ENCODE assay signal across 12 cellular contexts in genomic region chrX:72349190-72349589, GRCh38. TPM values are rescaled to one million over a fixed set of nuclear protein-coding genes. Genes with fewer than 3 reads are reported as not detected.
A peak's percentile ranks its signal among the peaks of the same experiment; 100 is the strongest.
DNase-seq lines count a peak whose midpoint lies in the region; ATAC-seq and TF ChIP-seq lines count a peak whose summit lies in the region.
"Had no signal": no experiment of that assay in that cellular context is flagged by ENCODE, and none has a peak within 500 bp of the region (broad histone marks: within the 10 kb centered on the region; RNA-seq: fewer than 3 reads in every experiment).

No MANE protein-coding gene starts in this region.

- peaks cover 21% of the 10 kb centered on the region for H4K20me1 ChIP-seq in OCI-LY3 (ENCODE audit: insufficient read depth, low read length)

- H3K9me3 ChIP-seq in OCI-LY3 (ENCODE audit: insufficient read depth, low read length) (no peaks in the 10 kb centered on the region), trophoblast cell (ENCODE audit: insufficient read depth, low read depth, low read length) (no peaks in the 10 kb centered on the region), lower lobe of right lung (no peaks in the 10 kb centered on the region)
- H3K9me3 ChIP-seq: upper lobe of right lung had no signal

- H4K8ac ChIP-seq in trophoblast cell (ENCODE audit: low read depth, low read length): no peak overlapping the region

- H3K4me3 ChIP-seq in GM12865 (ENCODE audit: low read depth, low read length) (no peak overlapping the region), OCI-LY3 (ENCODE audit: low read length) (peak overlapping the region; percentile 51), trophoblast cell (ENCODE audit: low read depth, low read length) (no peak overlapping the region), lower lobe of right lung (no peak overlapping the region)
- H3K4me3 ChIP-seq: coronary artery, upper lobe of right lung had no signal

- H3K79me2 ChIP-seq in OCI-LY3 (ENCODE audit: low read length) (no peaks in the 10 kb centered on the region), trophoblast cell (ENCODE audit: control insufficient read depth, insufficient read depth, low read length, poor library complexity) (no peaks in the 10 kb centered on the region)

- H3K4me1 ChIP-seq in OCI-LY3 (ENCODE audit: low read length) (peaks cover 23% of the 10 kb centered on the region), trophoblast cell (ENCODE audit: control insufficient read depth in 1 of 2, insufficient read depth in 2 of 2, low read length in 2 of 2) (no peaks in the 10 kb centered on the region), foreskin keratinocyte (no peaks in the 10 kb centered on the region), lower lobe of right lung (no peaks in the 10 kb centered on the region)
- H3K4me1 ChIP-seq: upper lobe of right lung had no signal

- no CpG with 5 or more reads among the region's 3 CpGs for WGBS in trophoblast cell (ENCODE audit: extremely low coverage, insufficient coverage, insufficient read length)

- no peak overlapping the region for H3K14ac ChIP-seq in trophoblast cell (ENCODE audit: low read length)

- no peak overlapping the region for H4K12ac ChIP-seq in trophoblast cell (ENCODE audit: low read depth, low read length)

- H3K27ac ChIP-seq in OCI-LY3 (ENCODE audit: low read length): no peak overlapping the region
- H3K27ac ChIP-seq in trophoblast cell (ENCODE audit: low read depth, low read length): no peak overlapping the region
- no peak overlapping the region for H3K27ac ChIP-seq in foreskin keratinocyte
- H3K27ac ChIP-seq in lower lobe of right lung: no peak overlapping the region
- H3K27ac ChIP-seq: coronary artery, upper lobe of right lung had no signal

- intact Hi-C loops in lower lobe of right lung (cut with DNase I): no loop called here

- peaks cover 12% of the 10 kb centered on the region for H3K36me3 ChIP-seq in OCI-LY3 (replicated peaks; ENCODE audit: low read depth, low read length)
- peaks cover 7% of the 10 kb centered on the region in 2 experiments for H3K36me3 ChIP-seq in trophoblast cell (ENCODE audit: control insufficient read depth in 1 of 2, insufficient read depth in 2 of 2, low read length in 2 of 2)
- H3K36me3 ChIP-seq in lower lobe of right lung: no peaks in the 10 kb centered on the region
- H3K36me3 ChIP-seq: upper lobe of right lung had no signal

- H3K18ac ChIP-seq in trophoblast cell (ENCODE audit: low read length): no peak overlapping the region

- H3K4me2 ChIP-seq in OCI-LY3 (ENCODE audit: low read length) (peak overlapping the region; percentile 79), trophoblast cell (ENCODE audit: low read length) (no peak overlapping the region)

- H3K79me1 ChIP-seq in trophoblast cell (ENCODE audit: low read length): no peaks in the 10 kb centered on the region

- H3K27me3 ChIP-seq in OCI-LY3 (ENCODE audit: low read depth, low read length) (peaks cover 10% of the 10 kb centered on the region; the same call in 1 of the 2 replicates), trophoblast cell (ENCODE audit: insufficient read depth, low read length) (no peaks in the 10 kb centered on the region), foreskin keratinocyte (no peaks in the 10 kb centered on the region), lower lobe of right lung (ENCODE audit: low read depth) (no peaks in the 10 kb centered on the region)
- H3K27me3 ChIP-seq: upper lobe of right lung had no signal

- no peak overlapping the region for H2BK5ac ChIP-seq in trophoblast cell (ENCODE audit: low read depth, low read length, poor library complexity)

- H4K91ac ChIP-seq in trophoblast cell (ENCODE audit: low read depth, low read length): no peak overlapping the region

- H3K4ac ChIP-seq in trophoblast cell (ENCODE audit: low read depth, low read length): no peak overlapping the region

- ATAC-seq in GM18907 (IDR thresholded peaks at IDR 0.05; ENCODE audit: unreplicated experiment) (peak; percentile 94), HG02642 (IDR thresholded peaks at IDR 0.05; ENCODE audit: poor library complexity, unreplicated experiment) (peak; percentile 97), foreskin keratinocyte (no peak), lower lobe of right lung (no peak)
- ATAC-seq: upper lobe of right lung had no signal

- H2AFZ ChIP-seq in OCI-LY3 (ENCODE audit: low read depth, low read length) (no peak overlapping the region), trophoblast cell (ENCODE audit: insufficient read depth, low read length, poor library complexity) (no peak overlapping the region)

- DNase-seq in GM12865 (ENCODE audit: low read depth) (peak; percentile 54), NCI-H748 (lab: John Stamatoyannopoulos, UW; ENCODE audit: unreplicated experiment) (no peak), trophoblast cell (no peak), foreskin keratinocyte (no peak), lower lobe of right lung (no peak)
- DNase-seq: activated CD4-positive, alpha-beta T cell treated with anti-CD3 and anti-CD28 coated beads, Interleukin-2, amount 50 U/mL, for 1 hour; hippocampal formation; upper lobe of right lung had no signal

- no peak overlapping the region for H2AK5ac ChIP-seq in trophoblast cell (ENCODE audit: low read length)

- TF ChIP-seq CTCF in GM12865 (IDR thresholded peaks at IDR 0.05; ENCODE audit: insufficient read depth, low read depth, low read length, missing control alignments): no peak
- no peak for TF ChIP-seq CTCF in OCI-LY3 (IDR thresholded peaks at IDR 0.05; ENCODE audit: low read depth, low read length)
- no peak for TF ChIP-seq CTCF in foreskin keratinocyte (conservative IDR thresholded peaks at IDR 0.05)
- TF ChIP-seq CTCF in lower lobe of right lung (IDR thresholded peaks at IDR 0.05): no peak

- H2BK12ac ChIP-seq in trophoblast cell (ENCODE audit: low read length): no peak overlapping the region

- H3K9ac ChIP-seq in OCI-LY3 (ENCODE audit: low read length) (no peak overlapping the region), trophoblast cell (ENCODE audit: low read length) (no peak overlapping the region)

- H3K23ac ChIP-seq in trophoblast cell (ENCODE audit: low read length): no peak overlapping the region

- no peak overlapping the region for H2BK120ac ChIP-seq in trophoblast cell (ENCODE audit: insufficient read depth, low read length, poor library complexity)

RNA-seq across cellular contexts. Expression of gene CITED1, which starts 43.5 kb away (rescaled TPM):
- 0.27 and 0.39 TPM in 2 replicates for polyA plus RNA-seq in trophoblast cell (2013)
- total RNA-seq in foreskin keratinocyte: 0.28 TPM in 1 of 2 replicates, not detected in the other
- 0.16 and 0.22 TPM in 2 replicates for polyA plus RNA-seq in foreskin keratinocyte
- 0.65 TPM for total RNA-seq in lower lobe of right lung

Comparison
In these comparisons a context has a peak if more than half of its experiments do, and no peak if none do; other contexts are left out.
1. ATAC-seq: peak in GM18907 (single experiment) and HG02642 (single experiment); none in foreskin keratinocyte (single experiment) and lower lobe of right lung (0 of 2).